ENCODE assay signal across 24 cellular contexts in genomic region chr14:61582815-61583214, GRCh38.
DNase-seq lines count a peak whose midpoint lies in the region; ATAC-seq and TF ChIP-seq lines count a peak whose summit lies in the region.
"Had no signal": no experiment of that assay in that cellular context is flagged by ENCODE, and none has a peak within 500 bp of the region (broad histone marks: within the 10 kb centered on the region; RNA-seq: fewer than 3 reads in every experiment).

No MANE protein-coding gene starts in this region.

- H3K4me1 Mint-ChIP-seq in osteocyte (ENCODE audit: unreplicated experiment), result peaks cover 91% of the 10 kb centered on the region

- H3K27me3 ChIP-seq in heart right ventricle, result no peaks in the 10 kb centered on the region
- H3K27me3 ChIP-seq: BE2C, cardiac muscle cell, esophagus squamous epithelium, tibial nerve had no signal

- peaks cover 6 to 67% (median 37%) of the 10 kb centered on the region in 9 donors for H3K4me1 ChIP-seq in heart right ventricle

- DNase-seq in heart right ventricle (no peak), cardiac septum (ENCODE audit: low spot score) (no peak), osteocyte (ENCODE audit: extremely low spot score, unreplicated experiment) (no peak), T-helper 2 cell (no peak), occipital lobe (lab: John Stamatoyannopoulos, UW) (no peak)
- DNase-seq in activated naive CD4-positive, alpha-beta T cell treated with anti-CD3 and anti-CD28 coated beads, Interleukin-2, amount 50 U/mL, for 72 hours (ENCODE audit: low spot score in 2 of 2), result no peak
- no peak for DNase-seq in activated naive CD4-positive, alpha-beta T cell treated with Interleukin-2 at 50 U/mL for 16 hours
- DNase-seq: activated naive CD4-positive, alpha-beta T cell treated with anti-CD3 and anti-CD28 coated beads, Interleukin-2, amount 10 ng/mL, durations not matched to agents 7 days and 5 days; anterior cingulate cortex; BE2C; COR-L47; esophagus squamous epithelium; NCI-H1694 treated with DMSO at 0.1 percent for 48 hours; NCI-H2227 treated with DMSO at 0.1 percent for 48 hours; NCI-H748 treated with DMSO at 0.1 percent for 48 hours; stimulated activated naive CD8-positive, alpha-beta T cell treated with anti-CD3 and anti-CD28 coated beads, Interleukin-15, Interleukin-2, amounts not matched to agents 100 U/mL and 50 U/mL, for 24 hours; WERI-Rb-1 had no signal

- intact Hi-C loops in heart right ventricle (cut with DNase I), result loop anchor here in 2 of 10 donors (5.0 to 10.0 kb wide), 3 partner anchors 66 to 114 kb away; partner anchors contain the start of gene HIF1A (in 2 of the 2)
- intact Hi-C loops in cardiac septum (cut with DNase I), result no loop called here

- no peak for TF ChIP-seq CTCF in heart right ventricle (IDR thresholded peaks at IDR 0.05)
- no peak for TF ChIP-seq CTCF in osteocyte (IDR thresholded peaks at IDR 0.05)

- H3K27ac Mint-ChIP-seq in osteocyte (ENCODE audit: unreplicated experiment), result peak overlapping the region; percentile 99
- no peak overlapping the region for H3K27ac Mint-ChIP-seq in activated naive CD4-positive, alpha-beta T cell treated with anti-CD3 and anti-CD28 coated beads, Interleukin-2, amount 50 U/mL, for 72 hours
- H3K27ac Mint-ChIP-seq: activated naive CD4-positive, alpha-beta T cell treated with anti-CD3 and anti-CD28 coated beads, Interleukin-2, amount 10 ng/mL, durations not matched to agents 7 days and 5 days; endodermal cell; T-helper 2 cell treated with Interferon-gamma antibody and Interleukin-4, amounts not matched to agents 5 μg/mL and 100 μg/mL, for 36 hours had no signal

- H3K27ac ChIP-seq in heart right ventricle (peak overlapping the region in 8 of 10 donors; percentile 7 to 75 (median 32)), adipose tissue (ENCODE audit: low read depth, low read length) (peak overlapping the region; percentile 72)
- H3K27ac ChIP-seq: cardiac muscle cell, WERI-Rb-1 had no signal

- H3K4me3 Mint-ChIP-seq in osteocyte (ENCODE audit: unreplicated experiment), result no peak overlapping the region
- H3K4me3 Mint-ChIP-seq: activated naive CD4-positive, alpha-beta T cell treated with anti-CD3 and anti-CD28 coated beads, Interleukin-2, amount 10 ng/mL, durations not matched to agents 7 days and 5 days; endodermal cell; T-helper 2 cell treated with Interferon-gamma antibody and Interleukin-4, amounts not matched to agents 5 μg/mL and 100 μg/mL, for 36 hours had no signal

- no peaks in the 10 kb centered on the region for H3K36me3 Mint-ChIP-seq in osteocyte (ENCODE audit: unreplicated experiment)
- peaks cover 0 to 8% of the 10 kb centered on the region in 2 donors for H3K36me3 Mint-ChIP-seq in activated naive CD4-positive, alpha-beta T cell treated with anti-CD3 and anti-CD28 coated beads, Interleukin-2, amount 50 U/mL, for 72 hours

- 73 to 78% methylated on average over 2 of the region's 2 CpGs for WGBS in heart right ventricle, 2 donors
- 55 to 75% (median 57%) methylated on average over 2 of the region's 2 CpGs for WGBS in adipose tissue, 3 donors

- peak in 3 of 8 donors; percentile 16 to 40 (median 22) for ATAC-seq in heart right ventricle
- no peak for ATAC-seq in activated naive CD4-positive, alpha-beta T cell treated with anti-CD3 and anti-CD28 coated beads, Interleukin-2, amount 50 U/mL, for 72 hours
- ATAC-seq: GM12878; SK-N-SH treated with all-trans-retinoic acid at 6 μM for 48 hours; stimulated activated naive CD8-positive, alpha-beta T cell treated with anti-CD3 and anti-CD28 coated beads, Interleukin-15, Interleukin-2, amounts not matched to agents 100 U/mL and 50 U/mL, for 24 hours had no signal

- H3K4me3 ChIP-seq in heart right ventricle, result no peak overlapping the region
- H3K4me3 ChIP-seq: cardiac muscle cell, esophagus squamous epithelium, GM12878, tibial nerve had no signal

- H3K27me3 Mint-ChIP-seq in osteocyte (ENCODE audit: unreplicated experiment), result no peaks in the 10 kb centered on the region

- H3K9me3 ChIP-seq in heart right ventricle, result no peaks in the 10 kb centered on the region
- H3K9me3 ChIP-seq: BE2C, esophagus squamous epithelium, tibial nerve had no signal

- no peaks in the 10 kb centered on the region for H3K9me3 Mint-ChIP-seq in osteocyte (ENCODE audit: unreplicated experiment)
- peaks cover 6 to 7% of the 10 kb centered on the region in 2 donors for H3K9me3 Mint-ChIP-seq in activated naive CD4-positive, alpha-beta T cell treated with anti-CD3 and anti-CD28 coated beads, Interleukin-2, amount 50 U/mL, for 72 hours
- H3K9me3 Mint-ChIP-seq: endodermal cell; T-helper 2 cell treated with Interferon-gamma antibody and Interleukin-4, amounts not matched to agents 5 μg/mL and 100 μg/mL, for 36 hours had no signal

- no peaks in the 10 kb centered on the region for H3K36me3 ChIP-seq in heart right ventricle
- H3K36me3 ChIP-seq: BE2C, cardiac muscle cell, esophagus squamous epithelium, tibial nerve, WERI-Rb-1 had no signal
